1 cellular context compared by ENCODE assay signal in genomic region chr1:37518241-37518640, GRCh38. TPM values are rescaled to one million over a fixed set of nuclear protein-coding genes. Genes with fewer than 3 reads are reported as not detected.
"Had no signal": no experiment of that assay in that cellular context is flagged by ENCODE, and none has a peak within 500 bp of the region (broad histone marks: within the 10 kb centered on the region; RNA-seq: fewer than 3 reads in every experiment).

No MANE protein-coding gene starts in this region.

RNA-seq across cellular contexts. Expression of gene DNALI1, which starts 38.5 kb away (rescaled TPM):
- total RNA-seq: natural killer cell treated with Interleukin-12 subunit alpha and Interleukin-12 subunit beta and Interleukin-15 and Interleukin-18, amount 100 ng/mL, for 72 hours had no signal
